In genomic region chr9:123058834-123059233, GRCh38 we compare ENCODE assay signal across 1 cellular context.
TF ChIP-seq lines count a peak whose summit lies in the region.

No MANE protein-coding gene starts in this region.

TF ChIP-seq in WTC11, 78 proteins besides CTCF, POLR2A, EP300 and RAD21 (continued from another document):
- TF ChIP-seq MAX (CRISPR knock-in tag; IDR thresholded peaks at IDR 0.05) (no peak), GRHL2 (CRISPR knock-in tag; IDR thresholded peaks at IDR 0.05; ENCODE audit: insufficient replicate concordance, severe bottlenecking) (no peak), STAT6 (CRISPR knock-in tag; conservative IDR thresholded peaks at IDR 0.05; ENCODE audit: low read depth) (no peak), SMAD4 (CRISPR knock-in tag; IDR thresholded peaks at IDR 0.05) (no peak)
